In the genomic region with DNA sequence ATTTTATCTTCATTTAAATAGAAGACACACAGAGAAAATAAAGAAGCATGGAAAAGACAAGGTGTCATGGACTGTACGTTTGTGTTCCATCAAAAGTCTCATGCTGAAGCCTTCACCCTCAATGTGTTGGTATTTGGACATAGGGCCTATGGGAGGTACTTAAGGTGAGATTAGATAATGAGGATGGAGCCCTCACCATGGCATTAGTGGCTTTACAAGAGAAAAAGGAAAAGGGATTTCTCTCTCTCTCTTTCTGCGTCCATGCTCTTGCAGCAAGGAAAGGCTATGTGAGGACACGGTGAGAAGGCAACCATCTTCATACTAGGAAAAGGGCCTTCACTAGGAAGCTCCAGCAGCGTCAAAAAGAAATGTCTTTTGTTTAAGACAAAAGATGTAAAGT, we compare ENCODE assay signal across 1 cellular context.
TF ChIP-seq lines count a peak whose summit lies in the region.

No MANE protein-coding gene starts in this region.

TF ChIP-seq in H1, 55 proteins besides CTCF, POLR2A, EP300 and RAD21 (continued from another document):
- no peak for TF ChIP-seq SP1 (IDR thresholded peaks at IDR 0.05; ENCODE audit: low read depth, low read length)
- TF ChIP-seq TCF12 (IDR thresholded peaks at IDR 0.05; ENCODE audit: low read depth, low read length), result no peak
- no peak for TF ChIP-seq BRCA1 (IDR thresholded peaks at IDR 0.05; ENCODE audit: low read depth, low read length)
TF ChIP-seq in H1: peak in this region for 3.
